Comparison of ENCODE assay signal across 8 cellular contexts in the genomic region with DNA sequence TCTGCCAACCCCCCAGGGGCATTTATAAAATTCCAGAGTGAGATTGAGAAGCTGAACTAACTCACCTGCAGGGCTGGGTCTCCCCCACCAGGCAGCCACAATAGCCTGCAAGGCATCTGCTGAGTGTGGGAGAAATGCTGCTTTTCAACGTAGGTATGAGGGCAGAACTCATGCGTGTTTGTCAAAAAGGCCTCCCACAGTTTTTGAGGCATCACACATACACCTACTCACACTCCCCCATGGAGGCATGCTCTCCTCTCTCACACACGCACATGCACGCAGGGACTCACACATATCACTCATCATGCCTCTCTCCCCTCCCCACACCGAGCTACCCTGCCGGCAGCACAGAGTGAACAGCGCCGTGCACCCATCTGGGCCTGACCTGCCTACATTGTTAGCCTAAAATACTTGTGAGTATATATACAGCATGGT.
DNase-seq lines count a peak whose midpoint lies in the region; ATAC-seq, FAIRE-seq and TF ChIP-seq lines count a peak whose summit lies in the region.

No MANE protein-coding gene starts in this region.

- peak; percentile 97 for FAIRE-seq in GM12892 (lab: Jason Lieb, UNC)

- peak; percentile 60 for ATAC-seq in HG02571 (IDR thresholded peaks at IDR 0.05; ENCODE audit: unreplicated experiment)

- TF ChIP-seq POLR2A in GM12892 (IDR thresholded peaks at IDR 0.05; ENCODE audit: low read depth, low read length), result peak; percentile 58

- DNase-seq in GM12892 (ENCODE audit: insufficient read length) (peak; percentile 29), T-helper 1 cell (peak in 4 of 5 donors; percentile 16 to 59 (median 26)), NCI-H2171 (lab: John Stamatoyannopoulos, UW) (no peak), germinal center (ENCODE audit: low spot score) (no peak), NAMALWA (ENCODE audit: low spot score) (no peak)
- peak; percentile 56 for DNase-seq in central memory CD4-positive, alpha-beta T cell
- peak; percentile 43 to 49 for DNase-seq in stimulated activated CD8-positive, alpha-beta memory T cell treated with anti-CD3 and anti-CD28 coated beads, Interleukin-2, amount 100 ng/mL, for 48 hours (ENCODE audit: low read depth in 2 of 2)

Comparison
In these comparisons a context has a peak if more than half of its experiments do, and no peak if none do; other contexts are left out.
1. DNase-seq: peak in GM12892 (single experiment), T-helper 1 cell (4 of 5), central memory CD4-positive, alpha-beta T cell (single experiment) and stimulated activated CD8-positive, alpha-beta memory T cell treated with anti-CD3 and anti-CD28 coated beads, Interleukin-2, amount 100 ng/mL, for 48 hours (2 of 2); none in NCI-H2171 (single experiment), germinal center (single experiment) and NAMALWA (single experiment).